16 cellular contexts compared by ENCODE assay signal in genomic region chr3:141240290-141241247, GRCh38. TPM values are rescaled to one million over a fixed set of nuclear protein-coding genes. Genes with fewer than 3 reads are reported as not detected.
A peak's percentile ranks its signal among the peaks of the same experiment; 100 is the strongest.
DNase-seq lines count a peak whose midpoint lies in the region; ATAC-seq and TF ChIP-seq lines count a peak whose summit lies in the region.
"Had no signal": no experiment of that assay in that cellular context is flagged by ENCODE, and none has a peak within 500 bp of the region (broad histone marks: within the 10 kb centered on the region; RNA-seq: fewer than 3 reads in every experiment).

No MANE protein-coding gene starts in this region.

- no peak overlapping the region for H3K4me3 ChIP-seq in NB4 (ENCODE audit: low read depth, low read length)
- H3K4me3 ChIP-seq in choroid plexus epithelial cell (ENCODE audit: low read depth, low read length): no peak overlapping the region
- H3K4me3 ChIP-seq in gastrocnemius medialis: no peak overlapping the region
- H3K4me3 ChIP-seq: A549, neural progenitor cell had no signal

- no peak for TF ChIP-seq POLR2A in NB4 (IDR thresholded peaks at IDR 0.05; ENCODE audit: extremely low read depth, insufficient read length)
- no peak for TF ChIP-seq POLR2A in gastrocnemius medialis (IDR thresholded peaks at IDR 0.05)

- no peak for TF ChIP-seq CTCF in NB4 (IDR thresholded peaks at IDR 0.05; ENCODE audit: low read depth, low read length)
- no peak for TF ChIP-seq CTCF in choroid plexus epithelial cell (conservative IDR thresholded peaks at IDR 0.05; ENCODE audit: low read depth, low read length)
- TF ChIP-seq CTCF in gastrocnemius medialis (IDR thresholded peaks at IDR 0.05 in 4 of 5, conservative IDR thresholded peaks at IDR 0.05 in 1 of 5): no peak

- peak overlapping the region; percentile 76 to 93 (median 89) for H3K27ac ChIP-seq in gastrocnemius medialis
- H3K27ac ChIP-seq: A549, HL-60, neural progenitor cell had no signal

- no peak for ATAC-seq in gastrocnemius medialis
- no peak for ATAC-seq in HG03025 (IDR thresholded peaks at IDR 0.05; ENCODE audit: low FRiP score, unreplicated experiment)
- ATAC-seq: A549 had no signal

- DNase-seq in NCI-H1092 treated with DMSO at 0.1 percent for 48 hours (lab: John Stamatoyannopoulos, UW) (peak; percentile 46), NCI-H1092 (lab: John Stamatoyannopoulos, UW) (no peak), NB4 (ENCODE audit: low read depth) (peak; percentile 52), choroid plexus epithelial cell (ENCODE audit: low read depth) (peak; percentile 57), gastrocnemius medialis (no peak), dermis blood vessel endothelial cell (no peak), NCI-H1436 treated with DMSO at 0.1 percent for 48 hours (lab: John Stamatoyannopoulos, UW) (no peak)
- DNase-seq: activated CD4-positive, alpha-beta T cell treated with anti-CD3 and anti-CD28 coated beads, Interleukin-2, amount 10 ng/mL, durations not matched to agents 7 days and 5 days; activated naive CD4-positive, alpha-beta T cell treated with anti-CD3 and anti-CD28 coated beads, Interleukin-2, amount 50 U/mL, for 16 hours; NCI-H2081 treated with DMSO at 0.1 percent for 48 hours; SIG-M5; stimulated activated CD4-positive, alpha-beta T cell treated with anti-CD3 and anti-CD28 coated beads, Interleukin-2, amount 100 ng/mL, for 48 hours had no signal

- intact Hi-C loops in gastrocnemius medialis (cut with DNase I; ENCODE audit: low total_unique reads): loop anchor here (5.0 kb wide), 1 partner anchor 298 kb away; the partner anchor contains the start of gene SLC25A36

- no peaks in the 10 kb centered on the region for H3K9me3 ChIP-seq in gastrocnemius medialis
- H3K9me3 ChIP-seq: A549 had no signal

- H3K36me3 ChIP-seq in gastrocnemius medialis: no peaks in the 10 kb centered on the region
- H3K36me3 ChIP-seq: neural progenitor cell had no signal

- in situ Hi-C loops in gastrocnemius medialis (cut with MboI; ENCODE audit: low sequenced_read_pairs in 4 of 4): no loop called here

- no peaks in the 10 kb centered on the region for H3K27me3 ChIP-seq in gastrocnemius medialis
- H3K27me3 ChIP-seq: neural progenitor cell had no signal

- peaks cover 50 to 60% of the 10 kb centered on the region in 2 donors for H3K4me1 ChIP-seq in gastrocnemius medialis

RNA-seq across cellular contexts. Expression of gene PXYLP1, which starts 8.9 kb away (rescaled TPM):
- 10 to 100 TPM in 1 of 4 donors, 1 to 10 TPM in 2, under 1 TPM in 1; 0.46 to 13.1 (median 2.2) TPM for total RNA-seq in gastrocnemius medialis
- total RNA-seq in dermis blood vessel endothelial cell: 0.34 and 0.56 TPM in 2 replicates

Comparison
In these comparisons a context has a peak if more than half of its experiments do, and no peak if none do; other contexts are left out.
1. DNase-seq: peak in NCI-H1092 treated with DMSO at 0.1 percent for 48 hours (single experiment), NB4 (single experiment) and choroid plexus epithelial cell (single experiment); none in NCI-H1092 (single experiment), gastrocnemius medialis (0 of 2), dermis blood vessel endothelial cell (single experiment) and NCI-H1436 treated with DMSO at 0.1 percent for 48 hours (single experiment).